ENCODE assay signal across 27 cellular contexts in genomic region chr2:215626812-215627281, GRCh38.
DNase-seq lines count a peak whose midpoint lies in the region; ATAC-seq, FAIRE-seq and TF ChIP-seq lines count a peak whose summit lies in the region.
"Had no signal": no experiment of that assay in that cellular context is flagged by ENCODE, and none has a peak within 500 bp of the region (broad histone marks: within the 10 kb centered on the region; RNA-seq: fewer than 3 reads in every experiment).

No MANE protein-coding gene starts in this region.

- BruUV-seq in IMR-90 (replicated peaks; lab: Mats Ljungman, UMichigan) = no TSS peak

- no peaks in the 10 kb centered on the region for H3K79me1 ChIP-seq in IMR-90 (ENCODE audit: low read depth in 1 of 2, low read length in 2 of 2)

- H3K4me3 ChIP-seq in IMR-90 (ENCODE audit: insufficient read depth, low read depth, low read length) = no peak overlapping the region
- no peak overlapping the region for H3K4me3 ChIP-seq in astrocyte of the cerebellum (ENCODE audit: low read depth, low read length)
- no peak overlapping the region for H3K4me3 ChIP-seq in fibroblast of pulmonary artery (replicated peaks; ENCODE audit: low read depth, low read length)
- no peak overlapping the region for H3K4me3 ChIP-seq in pancreas
- H3K4me3 ChIP-seq: coronary artery, MG63, upper lobe of right lung had no signal

- no peak overlapping the region for H2AK9ac ChIP-seq in IMR-90 (replicated peaks; ENCODE audit: low read depth, low read length, poor library complexity)

- in situ Hi-C loops in IMR-90 (cut with MboI; ENCODE audit: low sequenced_read_pairs) = no loop called here
- in situ Hi-C loops in astrocyte of the cerebellum (cut with HindIII; ENCODE audit: low sequenced_read_pairs) = no loop called here

- ATAC-seq in IMR-90 (ENCODE audit: low read depth) (no peak), pancreas (no peak), HG03565 (IDR thresholded peaks at IDR 0.05; ENCODE audit: unreplicated experiment) (no peak), HG02973 (IDR thresholded peaks at IDR 0.05; ENCODE audit: unreplicated experiment) (no peak)
- ATAC-seq: CD8-positive, alpha-beta T cell; right cardiac atrium; SK-N-SH treated with all-trans-retinoic acid at 6 μM for 48 hours; upper lobe of right lung had no signal

- WGBS in IMR-90 (ENCODE audit: extremely low coverage in 2 of 2, insufficient read length in 1 of 2), 2 experiments = no CpG with 5 or more reads among the region's 5 CpGs
- WGBS in pancreas, 2 donors = 37 to 40% methylated on average over 5 of the region's 5 CpGs

- no peak overlapping the region for H2BK20ac ChIP-seq in IMR-90 (ENCODE audit: low read depth, low read length)

- 0 out of 2 replicates have a peak overlapping the region, but pooled peaks have one; percentile 39 for H2BK120ac ChIP-seq in IMR-90 (ENCODE audit: low read depth, low read length)

- no peak overlapping the region for H4K8ac ChIP-seq in IMR-90 (ENCODE audit: low read depth in 2 of 2, low read length in 2 of 2)

- no peak overlapping the region for H3K27ac ChIP-seq in IMR-90 (ENCODE audit: insufficient read depth, low read length)
- H3K27ac ChIP-seq in pancreas = no peak overlapping the region
- H3K27ac ChIP-seq: coronary artery, epithelial cell of prostate, neutrophil, upper lobe of right lung had no signal

- H4K91ac ChIP-seq in IMR-90 (ENCODE audit: insufficient read depth, low read depth, low read length) = no peak overlapping the region

- H3K9ac ChIP-seq in IMR-90 (ENCODE audit: low read depth, low read length) = no peak overlapping the region

- no peak overlapping the region for H3K23ac ChIP-seq in IMR-90 (ENCODE audit: low read depth, low read length)

- H3K4ac ChIP-seq in IMR-90 (ENCODE audit: low read depth, low read length) = no peak overlapping the region

- intact Hi-C loops in IMR-90 (cut with micrococcal nuclease) (no loop called here), pancreas (cut with DNase I) (no loop called here), head of caudate nucleus (cut with DNase I) (no loop called here)

- DNase-seq in A172 (ENCODE audit: low spot score) (peak; percentile 35), IMR-90 (no peak), astrocyte of the cerebellum (ENCODE audit: low read depth) (peak; percentile 51), fibroblast of pulmonary artery (ENCODE audit: low read depth) (peak; percentile 59), pancreas (no peak), head of caudate nucleus (no peak)
- DNase-seq: activated CD4-positive, CD25-positive, alpha-beta regulatory T cell treated with anti-CD3 and anti-CD28 coated beads, Interleukin-2, amount 50 U/mL, for 72 hours; activated effector memory CD4-positive, alpha-beta T cell treated with anti-CD3 and anti-CD28 coated beads, Interleukin-2, amount 50 U/mL, for 16 hours; anterior cingulate cortex; CD8-positive, alpha-beta T cell; DND-41; HFFc6; MG63; NCI-H1930; NCI-H526 treated with DMSO at 0.1 percent for 48 hours; right cardiac atrium; stimulated activated CD4-positive, alpha-beta T cell treated with anti-CD3 and anti-CD28 coated beads, Interleukin-1b, Interleukin-23, amount 100 ng/mL, for 48 hours; T1000; upper lobe of right lung had no signal

- H2AK5ac ChIP-seq in IMR-90 (ENCODE audit: low read depth, low read length) = no peak overlapping the region

- peak overlapping the region; percentile 20; the same call in 1 of the 3 replicates for H2BK15ac ChIP-seq in IMR-90 (ENCODE audit: low read depth, low read length)

- H3K4me2 ChIP-seq in IMR-90 (ENCODE audit: low read depth, low read length) = no peak overlapping the region; the same call in 1 of the 2 replicates

- peak overlapping the region; percentile 62; the same call in 1 of the 2 replicates for H4K5ac ChIP-seq in IMR-90 (ENCODE audit: low read depth, low read length)

- no peaks in the 10 kb centered on the region; the same call in 1 of the 2 replicates for H3K9me3 ChIP-seq in IMR-90 (ENCODE audit: control insufficient read depth, insufficient read depth, low read length)
- no peaks in the 10 kb centered on the region for H3K9me3 ChIP-seq in pancreas

- H3K9me1 ChIP-seq in IMR-90 (ENCODE audit: insufficient read depth, low read length) = peaks cover 7% of the 10 kb centered on the region

- peak overlapping the region; percentile 40 for H2BK5ac ChIP-seq in IMR-90 (ENCODE audit: low read depth, low read length, poor library complexity, severe bottlenecking)

- no peak overlapping the region for H3K56ac ChIP-seq in IMR-90 (ENCODE audit: extremely low read depth, insufficient read depth, low read length)

- H2AFZ ChIP-seq in IMR-90 (replicated peaks; ENCODE audit: low read length, poor library complexity) = no peak overlapping the region

- no peak overlapping the region for H3K14ac ChIP-seq in IMR-90 (replicated peaks; ENCODE audit: low read depth, low read length)

- no peak for TF ChIP-seq RAD21 in IMR-90 (IDR thresholded peaks at IDR 0.05; ENCODE audit: low read length)

- POLR2A ChIA-PET in IMR-90 (lab: Charles Lee; ENCODE audit: unreplicated experiment) = no interaction called here

- FAIRE-seq in pancreas (lab: Jason Lieb, UNC) = no peak
- FAIRE-seq: A204.1, keratinocyte had no signal

- no peaks in the 10 kb centered on the region for H4K20me1 ChIP-seq in IMR-90 (ENCODE audit: insufficient read depth, low read length)

- H3K36me3 ChIP-seq in IMR-90 (ENCODE audit: control insufficient read depth, insufficient read depth, low read length) = no peaks in the 10 kb centered on the region
- H3K36me3 ChIP-seq in pancreas = no peaks in the 10 kb centered on the region
- H3K36me3 ChIP-seq: MG63, neutrophil, upper lobe of right lung had no signal

- dilution Hi-C loops in IMR-90 (cut with HindIII; ENCODE audit: low sequenced_read_pairs, unreplicated experiment) = no loop called here

- no peaks in the 10 kb centered on the region for H3K27me3 ChIP-seq in IMR-90 (ENCODE audit: control insufficient read depth, insufficient read depth, low read length)
- no peaks in the 10 kb centered on the region for H3K27me3 ChIP-seq in pancreas
- H3K27me3 ChIP-seq: MG63, upper lobe of right lung had no signal

- CTCF ChIA-PET in IMR-90 (lab: Yijun Ruan, JAX) = no interaction called here

- H3K4me1 ChIP-seq in IMR-90 (ENCODE audit: control insufficient read depth, insufficient read depth, low read length) (peaks cover 11% of the 10 kb centered on the region), pancreas (no peaks in the 10 kb centered on the region)
- H3K4me1 ChIP-seq: upper lobe of right lung had no signal

- TF ChIP-seq POLR2A in IMR-90 (IDR thresholded peaks at IDR 0.05; ENCODE audit: low read depth, low read length) = no peak

- TF ChIP-seq CTCF in IMR-90 (conservative IDR thresholded peaks at IDR 0.05; ENCODE audit: low read depth, low read length) (no peak), astrocyte of the cerebellum (IDR thresholded peaks at IDR 0.05; ENCODE audit: low read depth, low read length, missing control alignments) (no peak), fibroblast of pulmonary artery (IDR thresholded peaks at IDR 0.05; ENCODE audit: low read length, missing control alignments) (no peak), pancreas (IDR thresholded peaks at IDR 0.05) (no peak)

- H3K18ac ChIP-seq in IMR-90 (ENCODE audit: low read depth, low read length) = peak overlapping the region; percentile 40; the same call in 1 of the 2 replicates

TF ChIP-seq in IMR-90, 13 proteins besides CTCF, POLR2A, EP300 and RAD21:
- no peak for TF ChIP-seq MXI1 (IDR thresholded peaks at IDR 0.05; ENCODE audit: borderline replicate concordance, low read depth, low read length)
- TF ChIP-seq SMC3 (IDR thresholded peaks at IDR 0.05; ENCODE audit: low read depth, low read length) = no peak
- TF ChIP-seq MAFK (IDR thresholded peaks at IDR 0.05; ENCODE audit: low read depth, low read length) = no peak
- no peak for TF ChIP-seq RCOR1 (IDR thresholded peaks at IDR 0.05; ENCODE audit: insufficient replicate concordance, low read length)
- no peak for TF ChIP-seq RFX5 (IDR thresholded peaks at IDR 0.05; ENCODE audit: low read depth, low read length)
- no peak for TF ChIP-seq CHD1 (IDR thresholded peaks at IDR 0.05; ENCODE audit: low read depth, low read length)
- TF ChIP-seq NFE2L2 (IDR thresholded peaks at IDR 0.05; ENCODE audit: low read depth, low read length) = no peak
- TF ChIP-seq, protein P1, sequence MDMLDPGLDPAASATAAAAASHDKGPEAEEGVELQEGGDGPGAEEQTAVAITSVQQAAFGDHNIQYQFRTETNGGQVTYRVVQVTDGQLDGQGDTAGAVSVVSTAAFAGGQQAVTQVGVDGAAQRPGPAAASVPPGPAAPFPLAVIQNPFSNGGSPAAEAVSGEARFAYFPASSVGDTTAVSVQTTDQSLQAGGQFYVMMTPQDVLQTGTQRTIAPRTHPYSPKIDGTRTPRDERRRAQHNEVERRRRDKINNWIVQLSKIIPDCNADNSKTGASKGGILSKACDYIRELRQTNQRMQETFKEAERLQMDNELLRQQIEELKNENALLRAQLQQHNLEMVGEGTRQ (IDR thresholded peaks at IDR 0.05; ENCODE audit: low read depth, low read length) = no peak
- no peak for TF ChIP-seq BHLHE40 (IDR thresholded peaks at IDR 0.05; ENCODE audit: low read depth, low read length)
- no peak for TF ChIP-seq CEBPB (IDR thresholded peaks at IDR 0.05; ENCODE audit: low read depth, low read length)
- TF ChIP-seq MAZ (IDR thresholded peaks at IDR 0.05; ENCODE audit: borderline replicate concordance, low read depth, low read length) = no peak
- TF ChIP-seq ELK1 (IDR thresholded peaks at IDR 0.05; ENCODE audit: borderline replicate concordance, low read depth, low read length) = no peak
- no peak for TF ChIP-seq FOS (IDR thresholded peaks at IDR 0.05; ENCODE audit: low read depth, low read length)

Comparison
In these comparisons a context has a peak if more than half of its experiments do, and no peak if none do; other contexts are left out.
1. DNase-seq: peak in A172 (single experiment), astrocyte of the cerebellum (single experiment) and fibroblast of pulmonary artery (single experiment); none in IMR-90 (single experiment), pancreas (0 of 6) and head of caudate nucleus (0 of 42).